ENCODE assay signal across 9 cellular contexts in genomic region chr12:4272014-4272975, GRCh38. TPM values are rescaled to one million over a fixed set of nuclear protein-coding genes. Genes with fewer than 3 reads are reported as not detected.
DNase-seq lines count a peak whose midpoint lies in the region; ATAC-seq and TF ChIP-seq lines count a peak whose summit lies in the region.
"Had no signal": no experiment of that assay in that cellular context is flagged by ENCODE, and none has a peak within 500 bp of the region (broad histone marks: within the 10 kb centered on the region; RNA-seq: fewer than 3 reads in every experiment).

No MANE protein-coding gene starts in this region.

- H3K27ac Mint-ChIP-seq in Calu3 (ENCODE audit: unreplicated experiment), result no peak overlapping the region

- H3K9me2 ChIP-seq in Karpas-422 (replicated peaks; ENCODE audit: insufficient read depth, low read length), result no peaks in the 10 kb centered on the region

- H3K4me1 Mint-ChIP-seq in Calu3 (ENCODE audit: low read depth, unreplicated experiment), result peaks cover 33% of the 10 kb centered on the region

- H3K4me3 Mint-ChIP-seq in Calu3 (ENCODE audit: low read depth, unreplicated experiment), result peak overlapping the region; percentile 12

- peaks cover 44% of the 10 kb centered on the region for H3K4me1 ChIP-seq in Karpas-422 (ENCODE audit: low read length)

- peaks cover 14% of the 10 kb centered on the region for H3K36me3 Mint-ChIP-seq in Calu3 (ENCODE audit: insufficient read depth, unreplicated experiment)

- H3K27ac ChIP-seq in Karpas-422 (ENCODE audit: low read length) (no peak overlapping the region), dorsolateral prefrontal cortex (peak overlapping the region in 47 of 59 donors; percentile 5 to 94 (median 67))
- H3K27ac ChIP-seq: PC-9 had no signal

- TF ChIP-seq CTCF in Calu3 (IDR thresholded peaks at IDR 0.05; ENCODE audit: unreplicated experiment), result no peak
- no peak for TF ChIP-seq CTCF in dorsolateral prefrontal cortex (IDR thresholded peaks at IDR 0.05 in 54 of 56, conservative IDR thresholded peaks at IDR 0.05 in 2 of 56; ENCODE audit: low read depth in 1 of 56, partially characterized antibody in 56 of 56)

- H2AFZ ChIP-seq in Karpas-422 (ENCODE audit: low read length), result peak overlapping the region; percentile 82; the same call in 1 of the 2 replicates
- H2AFZ ChIP-seq: PC-9 had no signal

- H3K9me3 ChIP-seq in Karpas-422 (ENCODE audit: low read length), result no peaks in the 10 kb centered on the region

- peaks cover 97% of the 10 kb centered on the region for H3K27me3 Mint-ChIP-seq in Calu3 (ENCODE audit: unreplicated experiment)

- ATAC-seq in GM21447 (IDR thresholded peaks at IDR 0.05; ENCODE audit: unreplicated experiment), result peak; percentile 47

- H3K9me3 Mint-ChIP-seq in Calu3 (ENCODE audit: low read depth, unreplicated experiment), result no peaks in the 10 kb centered on the region

- H3K79me2 ChIP-seq in Karpas-422 (ENCODE audit: low read length), result no peaks in the 10 kb centered on the region

- no peaks in the 10 kb centered on the region for H4K20me1 ChIP-seq in Karpas-422 (ENCODE audit: insufficient read depth, low read depth, low read length)

- intact Hi-C loops in Calu3 (cut with micrococcal nuclease; ENCODE audit: unreplicated experiment) (loop anchor here (10.0 kb wide), 1 partner anchor 127 kb away; no protein-coding TSS in a partner anchor), dorsolateral prefrontal cortex (cut with DNase I) (loop anchor here in 1 of 2 donors (10.0 kb wide), 1 partner anchor 237 kb away; no protein-coding TSS in a partner anchor)

- H3K27me3 ChIP-seq in Karpas-422 (ENCODE audit: low read length) (peaks cover 6% of the 10 kb centered on the region; the same call in 1 of the 2 replicates), dorsolateral prefrontal cortex (peaks cover 0 to 89% (median 18%) of the 10 kb centered on the region in 45 donors)

- CTCF ChIA-PET in Calu3 (lab: Charles Lee), result interaction anchor here (0.7 to 1.4 kb wide), 2 partner anchors 8 to 25 kb away, joined by 3 to 6 read pairs; no protein-coding TSS in a partner anchor

- H3K4me3 ChIP-seq in Karpas-422 (ENCODE audit: low read length) (peak overlapping the region; percentile 67; the same call in 1 of the 2 replicates), dorsolateral prefrontal cortex (peak overlapping the region; percentile 33 to 89 (median 73))
- H3K4me3 ChIP-seq: PC-9 had no signal

- BruUV-seq in Calu3 (replicated peaks; lab: Mats Ljungman, UMichigan), result no TSS peak

- H3K9ac ChIP-seq in Karpas-422 (ENCODE audit: low read length), result peak overlapping the region; percentile 43

- no peaks in the 10 kb centered on the region for H3K36me3 ChIP-seq in Karpas-422 (ENCODE audit: insufficient read depth, low read length)

- DNase-seq in Calu3 (no peak), Karpas-422 (peak; percentile 92), dorsolateral prefrontal cortex (peak in 5 of 10 donors; percentile 54 to 75 (median 66)), medulla oblongata (ENCODE audit: extremely low spot score) (peak; percentile 74), DMS153 treated with DMSO at 0.1 percent for 48 hours (lab: John Stamatoyannopoulos, UW; ENCODE audit: unreplicated experiment) (no peak)
- DNase-seq in activated CD4-positive, alpha-beta T cell treated with anti-CD3 and anti-CD28 coated beads, Interleukin-2, amount 50 U/mL, for 48 hours, result peak; percentile 85 to 88
- DNase-seq in stimulated activated CD4-positive, alpha-beta T cell treated with anti-CD3 and anti-CD28 coated beads, TNF-alpha, amount 100 ng/mL, for 4 hours (ENCODE audit: low read depth in 3 of 3), result peak; percentile 77 to 86 (median 86)

- peak overlapping the region; percentile 99 for H3K4me2 ChIP-seq in Karpas-422 (ENCODE audit: low read depth, low read length, poor library complexity, severe bottlenecking)
- H3K4me2 ChIP-seq: PC-9 had no signal

RNA-seq across cellular contexts. Expression of gene CCND2, which starts 1.3 kb away (rescaled TPM):
- total RNA-seq in Calu3 (2022) (0.07 and 0.17 TPM in 2 replicates), dorsolateral prefrontal cortex (100 to 1,000 TPM in 100 of 120 experiments, 10 to 100 TPM in 20; 42.3 to 172 (median 122) TPM)
- total RNA-seq in Karpas-422 (2014; rRNA removed; shearing (Covaris generic); ENCODE audit: low replicate concordance), result 0.14 and 1.4 TPM in 2 replicates

RNA-seq across cellular contexts. Expression of gene TIGAR, which starts 48.7 kb away (rescaled TPM):
- total RNA-seq in Calu3 (2022), result 15.9 and 17.3 TPM in 2 replicates
- total RNA-seq in Karpas-422 (2014; rRNA removed; shearing (Covaris generic); ENCODE audit: low replicate concordance), result 4.8 and 9.0 TPM in 2 replicates
- 10 to 100 TPM in 108 of 120 experiments, 1 to 10 TPM in 12; 6.8 to 24.9 (median 15.4) TPM for total RNA-seq in dorsolateral prefrontal cortex

Comparison
In these comparisons a context has a peak if more than half of its experiments do, and no peak if none do; other contexts are left out.
1. DNase-seq: peak in Karpas-422 (single experiment), activated CD4-positive, alpha-beta T cell treated with anti-CD3 and anti-CD28 coated beads, Interleukin-2, amount 50 U/mL, for 48 hours (2 of 2), medulla oblongata (single experiment) and stimulated activated CD4-positive, alpha-beta T cell treated with anti-CD3 and anti-CD28 coated beads, TNF-alpha, amount 100 ng/mL, for 4 hours (3 of 3); none in Calu3 (single experiment) and DMS153 treated with DMSO at 0.1 percent for 48 hours (single experiment).
2. RNA of gene CCND2, which starts 1.3 kb away (total RNA-seq): 42.3 to 172 TPM in dorsolateral prefrontal cortex; 0.14 to 1.4 TPM in Karpas-422 and 0.07 to 0.17 TPM in Calu3; every median in the first group is over 10 times any median in the second.